In the genomic region with DNA sequence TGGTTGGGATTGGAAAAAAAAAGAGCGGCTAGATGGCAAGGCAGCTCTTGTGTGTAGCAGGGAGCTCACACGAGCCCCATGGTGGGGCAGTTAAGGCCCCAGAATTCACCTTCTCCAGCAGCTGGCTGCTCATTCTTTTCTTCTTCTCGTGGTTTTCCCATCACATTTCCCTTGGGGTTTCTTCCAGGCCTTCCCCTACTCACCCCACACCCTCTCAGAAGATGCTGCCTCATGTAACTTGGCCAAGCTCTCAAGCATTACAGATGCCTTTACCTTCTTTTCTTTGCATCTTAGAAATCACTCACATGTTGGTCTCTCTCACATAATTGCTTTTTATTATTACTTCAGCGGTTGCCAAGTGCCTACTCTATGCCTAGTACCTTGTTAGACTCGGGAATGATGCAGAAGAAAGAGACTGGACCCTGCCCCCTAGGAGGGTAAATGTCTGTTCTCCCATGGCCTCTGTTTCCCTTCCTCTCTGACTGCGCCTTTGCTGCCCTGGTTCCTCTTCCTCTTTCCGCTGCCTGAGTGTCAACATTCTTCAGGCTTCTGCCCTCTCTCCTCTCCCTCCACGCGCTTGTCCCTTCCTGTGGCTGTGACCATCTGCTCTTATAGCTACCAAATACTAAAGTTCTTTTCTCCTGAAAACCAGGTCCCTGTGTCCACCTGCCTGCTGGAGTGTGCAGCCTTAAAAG, we compare ENCODE assay signal across 8 cellular contexts. TPM values are rescaled to one million over a fixed set of nuclear protein-coding genes. Genes with fewer than 3 reads are reported as not detected.
DNase-seq lines count a peak whose midpoint lies in the region; ATAC-seq and TF ChIP-seq lines count a peak whose summit lies in the region.

No MANE protein-coding gene starts in this region.

- peaks cover 70% of the 10 kb centered on the region for H3K79me2 ChIP-seq in osteoblast (ENCODE audit: insufficient read depth, low read length)

- H2AFZ ChIP-seq in osteoblast (ENCODE audit: low read length), result no peak overlapping the region

- H3K4me1 ChIP-seq in osteoblast (ENCODE audit: insufficient read depth, low read length), result peaks cover 57% of the 10 kb centered on the region

- no peaks in the 10 kb centered on the region for H3K27me3 ChIP-seq in osteoblast (ENCODE audit: insufficient read depth, low read length)

- no peak for TF ChIP-seq CTCF in osteoblast (IDR thresholded peaks at IDR 0.05; ENCODE audit: extremely low read depth, low read depth, low read length)

- DNase-seq in GM03348 (ENCODE audit: low spot score) (peak; percentile 74), OCI-M1 (lab: John Stamatoyannopoulos, UW) (peak; percentile 66), epithelial cell of prostate (ENCODE audit: low read depth, low spot score) (no peak), osteoblast (ENCODE audit: insufficient read length, low spot score, missing footprints) (peak; percentile 90), NCI-H146 treated with DMSO at 0.1 percent for 48 hours (lab: John Stamatoyannopoulos, UW; ENCODE audit: unreplicated experiment) (no peak), DMS53 treated with DMSO at 0.1 percent for 48 hours (lab: John Stamatoyannopoulos, UW; ENCODE audit: unreplicated experiment) (no peak)
- DNase-seq in activated CD4-positive, CD25-positive, alpha-beta regulatory T cell (lab: John Stamatoyannopoulos, UW), result no peak

- peaks cover 25% of the 10 kb centered on the region for H3K36me3 ChIP-seq in osteoblast (ENCODE audit: insufficient read depth, low read length)

- peak overlapping the region; percentile 53 for H3K4me2 ChIP-seq in osteoblast (ENCODE audit: insufficient read depth, low read length)

- no peak for ATAC-seq in GM21526 (IDR thresholded peaks at IDR 0.05; ENCODE audit: low FRiP score, unreplicated experiment)

- no peak overlapping the region for H3K4me3 ChIP-seq in osteoblast (ENCODE audit: insufficient read depth, low read length)

- H3K9me3 ChIP-seq in osteoblast (ENCODE audit: low read depth, low read length), result no peaks in the 10 kb centered on the region

- peak overlapping the region; percentile 96 for H3K27ac ChIP-seq in epithelial cell of prostate
- peak overlapping the region; percentile 98 for H3K27ac ChIP-seq in osteoblast (ENCODE audit: low read depth, low read length)

- H4K20me1 ChIP-seq in osteoblast (ENCODE audit: insufficient read depth, low read length), result no peaks in the 10 kb centered on the region

RNA-seq across cellular contexts. Expression of gene PPARD, which starts 28.6 kb away (rescaled TPM):
- 12.3 and 13.3 TPM in 2 replicates for total RNA-seq in osteoblast

Comparison
In these comparisons a context has a peak if more than half of its experiments do, and no peak if none do; other contexts are left out.
1. DNase-seq: peak in GM03348 (single experiment), OCI-M1 (single experiment) and osteoblast (single experiment); none in epithelial cell of prostate (single experiment), NCI-H146 treated with DMSO at 0.1 percent for 48 hours (single experiment), DMS53 treated with DMSO at 0.1 percent for 48 hours (single experiment) and activated CD4-positive, CD25-positive, alpha-beta regulatory T cell (0 of 4).